Comparison of ENCODE assay signal across 20 cellular contexts in genomic region chr2:170454471-170455372, GRCh38.
A peak's percentile ranks its signal among the peaks of the same experiment; 100 is the strongest.
DNase-seq lines count a peak whose midpoint lies in the region; ATAC-seq and TF ChIP-seq lines count a peak whose summit lies in the region.
"Had no signal": no experiment of that assay in that cellular context is flagged by ENCODE, and none has a peak within 500 bp of the region (broad histone marks: within the 10 kb centered on the region; RNA-seq: fewer than 3 reads in every experiment).

No MANE protein-coding gene starts in this region.

- no peaks in the 10 kb centered on the region for H4K20me1 ChIP-seq in GM23338 (replicated peaks; ENCODE audit: insufficient read depth)
- H4K20me1 ChIP-seq: BLaER1 had no signal

- H3K9me3 ChIP-seq in right lobe of liver (no peaks in the 10 kb centered on the region), transverse colon (peaks cover 0 to 6% of the 10 kb centered on the region in 2 donors)
- no peaks in the 10 kb centered on the region for H3K9me3 ChIP-seq in naive thymus-derived CD4-positive, alpha-beta T cell (ENCODE audit: control insufficient read depth in 2 of 3, low read length in 3 of 3)
- H3K9me3 ChIP-seq: MG63, Peyer's patch, SK-N-SH had no signal

- ATAC-seq in right lobe of liver (peak in 1 of 4 donors; percentile 10), GM23338 (no peak)
- no peak for ATAC-seq in naive thymus-derived CD4-positive, alpha-beta T cell
- ATAC-seq: CD8-positive, alpha-beta T cell had no signal

- 59% methylated on average over 3 of the region's 7 CpGs for WGBS in right lobe of liver (ENCODE audit: insufficient coverage, low coverage, low lambda C conversion rate, missing lambda C conversion rate)
- WGBS in transverse colon (ENCODE audit: low coverage in 1 of 2), 2 donors, result 53 to 79% methylated on average over 3 to 7 of the region's 7 CpGs

- H3K27me3 Mint-ChIP-seq in endothelial cell (ENCODE audit: unreplicated experiment), result peaks cover 2% of the 10 kb centered on the region
- no peaks in the 10 kb centered on the region for H3K27me3 Mint-ChIP-seq in GM23338 (ENCODE audit: insufficient read depth, low read depth, poor library complexity)
- H3K27me3 Mint-ChIP-seq in naive thymus-derived CD4-positive, alpha-beta T cell, result no peaks in the 10 kb centered on the region

- H3K4me1 ChIP-seq in right lobe of liver, result peaks cover 0 to 24% (median 0%) of the 10 kb centered on the region in 4 donors
- H3K4me1 ChIP-seq in transverse colon, result peaks cover 0 to 17% (median 14%) of the 10 kb centered on the region in 4 donors
- no peaks in the 10 kb centered on the region for H3K4me1 ChIP-seq in GM23338 (ENCODE audit: insufficient read depth)
- no peaks in the 10 kb centered on the region for H3K4me1 ChIP-seq in naive thymus-derived CD4-positive, alpha-beta T cell (ENCODE audit: control insufficient read depth in 2 of 2, insufficient read depth in 2 of 2, low read length in 2 of 2)
- H3K4me1 ChIP-seq: BLaER1, Peyer's patch had no signal

- H3K9me2 ChIP-seq in GM23338 (ENCODE audit: insufficient read depth), result no peaks in the 10 kb centered on the region; the same call in 1 of the 2 replicates
- H3K9me2 ChIP-seq: SK-N-SH had no signal

- peak overlapping the region in 2 of 3 donors; percentile 59 to 76 for H3K27ac ChIP-seq in right lobe of liver
- peak overlapping the region in 2 of 4 donors; percentile 52 to 62 for H3K27ac ChIP-seq in transverse colon
- no peak overlapping the region for H3K27ac ChIP-seq in GM23338 (ENCODE audit: low read depth)
- H3K27ac ChIP-seq in naive thymus-derived CD4-positive, alpha-beta T cell (ENCODE audit: low read depth, low read length), result no peak overlapping the region
- H3K27ac ChIP-seq: BLaER1, KMS-11, Peyer's patch had no signal

- H3K9me3 Mint-ChIP-seq in endothelial cell (ENCODE audit: unreplicated experiment), result peaks cover 4% of the 10 kb centered on the region
- H3K9me3 Mint-ChIP-seq in GM23338, result peaks cover 29% of the 10 kb centered on the region
- peaks cover 0 to 6% (median 0%) of the 10 kb centered on the region in 11 donors for H3K9me3 Mint-ChIP-seq in naive thymus-derived CD4-positive, alpha-beta T cell
- H3K9me3 Mint-ChIP-seq: CD8-positive, alpha-beta T cell had no signal

- in situ Hi-C loops in transverse colon (cut with MboI; ENCODE audit: low pct_ligation_motif_present in 1 of 4, low pct_unique_long_range_greater_than_20kb in 1 of 4, low sequenced_read_pairs in 3 of 4), result no loop called here

- H3K27ac Mint-ChIP-seq in endothelial cell (ENCODE audit: unreplicated experiment) (peak overlapping the region; percentile 75), GM23338 (no peak overlapping the region)
- no peak overlapping the region for H3K27ac Mint-ChIP-seq in naive thymus-derived CD4-positive, alpha-beta T cell
- H3K27ac Mint-ChIP-seq: CD8-positive, alpha-beta T cell had no signal

- no peaks in the 10 kb centered on the region for H3K36me3 ChIP-seq in right lobe of liver
- no peaks in the 10 kb centered on the region for H3K36me3 ChIP-seq in transverse colon
- peaks cover 6% of the 10 kb centered on the region for H3K36me3 ChIP-seq in GM23338 (ENCODE audit: insufficient read depth)
- no peaks in the 10 kb centered on the region for H3K36me3 ChIP-seq in naive thymus-derived CD4-positive, alpha-beta T cell (ENCODE audit: control insufficient read depth in 2 of 3, insufficient read depth in 3 of 3, low read length in 3 of 3)
- H3K36me3 ChIP-seq: BLaER1, MG63, Peyer's patch had no signal

- POLR2A ChIA-PET in naive thymus-derived CD4-positive, alpha-beta T cell (lab: Charles Lee), result no interaction called here

- H3K4me1 Mint-ChIP-seq in endothelial cell (ENCODE audit: unreplicated experiment) (peaks cover 31% of the 10 kb centered on the region), GM23338 (no peaks in the 10 kb centered on the region)
- no peaks in the 10 kb centered on the region for H3K4me1 Mint-ChIP-seq in naive thymus-derived CD4-positive, alpha-beta T cell

- H3K36me3 Mint-ChIP-seq in endothelial cell (ENCODE audit: low read depth, unreplicated experiment), result peaks cover 8% of the 10 kb centered on the region
- peaks cover 21% of the 10 kb centered on the region; the same call in 2 of the 3 replicates for H3K36me3 Mint-ChIP-seq in GM23338 (ENCODE audit: low read depth)
- peaks cover 0 to 4% (median 0%) of the 10 kb centered on the region in 5 donors for H3K36me3 Mint-ChIP-seq in naive thymus-derived CD4-positive, alpha-beta T cell
- H3K36me3 Mint-ChIP-seq: CD8-positive, alpha-beta T cell had no signal

- H3K4me3 ChIP-seq in LNCaP clone FGC (ENCODE audit: low read depth, low read length), result no peak overlapping the region
- H3K4me3 ChIP-seq in right lobe of liver, result no peak overlapping the region
- H3K4me3 ChIP-seq in transverse colon, result no peak overlapping the region
- H3K4me3 ChIP-seq in GM23338, result no peak overlapping the region
- H3K4me3 ChIP-seq in naive thymus-derived CD4-positive, alpha-beta T cell (ENCODE audit: low read length), result no peak overlapping the region
- H3K4me3 ChIP-seq: BLaER1, MG63, Peyer's patch had no signal

- H3K4me2 ChIP-seq in GM23338, result no peak overlapping the region
- H3K4me2 ChIP-seq: BLaER1, KMS-11, SK-N-SH had no signal

- intact Hi-C loops in right lobe of liver (cut with DNase I) (no loop called here), transverse colon (cut with DNase I; ENCODE audit: low total_unique reads) (no loop called here)
- intact Hi-C loops in naive thymus-derived CD4-positive, alpha-beta T cell (cut with micrococcal nuclease), result no loop called here

- no peak overlapping the region for H3K4me3 Mint-ChIP-seq in endothelial cell (ENCODE audit: unreplicated experiment)
- H3K4me3 Mint-ChIP-seq in GM23338, result no peak overlapping the region
- H3K4me3 Mint-ChIP-seq in naive thymus-derived CD4-positive, alpha-beta T cell, result no peak overlapping the region
- H3K4me3 Mint-ChIP-seq: CD8-positive, alpha-beta T cell had no signal

- H3K79me2 ChIP-seq in GM23338 (replicated peaks; ENCODE audit: insufficient read depth), result no peaks in the 10 kb centered on the region

- CTCF ChIA-PET in naive thymus-derived CD4-positive, alpha-beta T cell (lab: Charles Lee), result no interaction called here

- peak; percentile 2 for DNase-seq in LNCaP clone FGC (ENCODE audit: low read depth)
- DNase-seq in endothelial cell (ENCODE audit: low spot score), result no peak
- DNase-seq in right lobe of liver, result no peak
- DNase-seq in transverse colon, result peak; percentile 20
- DNase-seq in activated CD8-positive, alpha-beta memory T cell treated with anti-CD3 and anti-CD28 coated beads for 24 hours, result no peak
- DNase-seq in GM23338 (ENCODE audit: low spot score), result no peak
- DNase-seq in glomerular visceral epithelial cell (ENCODE audit: extremely low spot score), result no peak
- no peak for DNase-seq in naive thymus-derived CD4-positive, alpha-beta T cell
- DNase-seq: CD8-positive, alpha-beta T cell; GF-D8; MG63; NCI-H1105; NCI-H1694; NCI-H2227 treated with DMSO at 0.1 percent for 48 hours; NCI-H524; Peyer's patch; SHP77; SK-N-SH had no signal

- no peak overlapping the region for H2AFZ ChIP-seq in GM23338

- H3K27me3 ChIP-seq in right lobe of liver (no peaks in the 10 kb centered on the region), transverse colon (no peaks in the 10 kb centered on the region), GM23338 (ENCODE audit: insufficient read depth) (no peaks in the 10 kb centered on the region)
- H3K27me3 ChIP-seq in naive thymus-derived CD4-positive, alpha-beta T cell (ENCODE audit: control insufficient read depth in 2 of 2, insufficient read depth in 2 of 2, low read length in 2 of 2), result no peaks in the 10 kb centered on the region
- H3K27me3 ChIP-seq: BLaER1, MG63, Peyer's patch had no signal

- no peaks in the 10 kb centered on the region for H3F3A ChIP-seq in GM23338 (replicated peaks; ENCODE audit: low read depth)

- no peak for TF ChIP-seq EP300 in transverse colon (IDR thresholded peaks at IDR 0.05; ENCODE audit: low read depth)

- no peak for TF ChIP-seq CTCF in LNCaP clone FGC (IDR thresholded peaks at IDR 0.05; ENCODE audit: control insufficient read depth, extremely low read depth, insufficient read depth)
- no peak for TF ChIP-seq CTCF in endothelial cell (IDR thresholded peaks at IDR 0.05; ENCODE audit: unreplicated experiment)
- no peak for TF ChIP-seq CTCF in right lobe of liver (IDR thresholded peaks at IDR 0.05)
- no peak for TF ChIP-seq CTCF in transverse colon (IDR thresholded peaks at IDR 0.05)
- no peak for TF ChIP-seq CTCF in GM23338 (conservative IDR thresholded peaks at IDR 0.05; ENCODE audit: low read depth in 2 of 2)

- TF ChIP-seq POLR2A in right lobe of liver (IDR thresholded peaks at IDR 0.05), result no peak
- no peak for TF ChIP-seq POLR2A in transverse colon (IDR thresholded peaks at IDR 0.05)

TF ChIP-seq in GM23338, 12 proteins besides CTCF, POLR2A, EP300 and RAD21 (continues in another document):
- no peak for TF ChIP-seq STAT1 (IDR thresholded peaks at IDR 0.05; ENCODE audit: unreplicated experiment)

Comparison
In these comparisons a context has a peak if more than half of its experiments do, and no peak if none do; other contexts are left out.
1. DNase-seq: peak in LNCaP clone FGC (single experiment) and transverse colon (single experiment); none in endothelial cell (single experiment), right lobe of liver (0 of 3), activated CD8-positive, alpha-beta memory T cell treated with anti-CD3 and anti-CD28 coated beads for 24 hours (single experiment), GM23338 (single experiment), glomerular visceral epithelial cell (single experiment) and naive thymus-derived CD4-positive, alpha-beta T cell (0 of 9).
2. H3K27ac ChIP-seq: peak in right lobe of liver (2 of 3); none in GM23338 (single experiment) and naive thymus-derived CD4-positive, alpha-beta T cell (single experiment).